In the genomic region with DNA sequence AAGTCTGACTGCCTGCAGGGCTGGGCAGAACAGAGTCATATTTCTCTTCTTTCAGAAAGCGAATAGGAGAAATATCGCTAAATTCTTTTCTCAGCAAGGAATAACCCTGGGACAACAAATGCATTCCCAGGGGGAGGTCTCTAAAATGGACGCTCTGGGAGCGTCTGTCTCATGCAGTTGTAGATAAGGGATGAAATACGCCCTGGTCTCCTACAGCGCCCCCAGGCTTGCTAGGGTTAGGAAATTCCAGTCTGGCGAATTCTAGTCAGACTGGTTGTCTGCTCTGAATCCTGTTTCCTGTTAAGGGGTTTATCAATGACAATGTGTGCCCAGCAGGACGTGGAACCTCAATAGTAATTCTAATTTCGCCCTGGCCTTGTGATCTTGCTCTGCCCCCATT, we compare ENCODE assay signal across 22 cellular contexts.
DNase-seq lines count a peak whose midpoint lies in the region; ATAC-seq and TF ChIP-seq lines count a peak whose summit lies in the region.
"Had no signal": no experiment of that assay in that cellular context is flagged by ENCODE, and none has a peak within 500 bp of the region (broad histone marks: within the 10 kb centered on the region; RNA-seq: fewer than 3 reads in every experiment).

No MANE protein-coding gene starts in this region.

- H3K79me2 ChIP-seq in DND-41 (ENCODE audit: insufficient read depth, low read length) = no peaks in the 10 kb centered on the region

- ATAC-seq in DND-41 (ENCODE audit: insufficient read depth, low read depth) (no peak), heart left ventricle (no peak), HG02852 (IDR thresholded peaks at IDR 0.05; ENCODE audit: unreplicated experiment) (no peak), HG02610 (IDR thresholded peaks at IDR 0.05; ENCODE audit: unreplicated experiment) (no peak)
- ATAC-seq: K562, PC-3, SK-N-SH treated with all-trans-retinoic acid at 6 μM for 48 hours, T-cell had no signal

- H3K4me1 ChIP-seq in DND-41 (ENCODE audit: insufficient read depth, low read length) (peaks cover 4% of the 10 kb centered on the region; the same call in 1 of the 2 replicates), endodermal cell (ENCODE audit: control insufficient read depth, insufficient read depth, low read length) (no peaks in the 10 kb centered on the region), heart left ventricle (no peaks in the 10 kb centered on the region)

- H3K27me3 Mint-ChIP-seq in endodermal cell (ENCODE audit: insufficient read depth) = no peaks in the 10 kb centered on the region
- H3K27me3 Mint-ChIP-seq: T-cell had no signal

- POLR2A ChIA-PET in HEK293T (lab: Yijun Ruan, JAX) = no interaction called here

- intact Hi-C loops in heart left ventricle (cut with DNase I) = loop anchor here in 2 of 10 donors (10.0 kb wide), 1 partner anchor 1325 kb away; no protein-coding TSS in a partner anchor

- H4K20me1 ChIP-seq in DND-41 (ENCODE audit: insufficient read depth, low read length) = no peaks in the 10 kb centered on the region

- CTCF ChIA-PET in HEK293T (lab: Yijun Ruan, JAX) = no interaction called here

- no peak overlapping the region for H3K4me2 ChIP-seq in DND-41 (ENCODE audit: insufficient read depth, low read length)

- 93 to 99% methylated on average over 8 to 9 of the region's 9 CpGs for WGBS in endodermal cell (ENCODE audit: insufficient coverage in 1 of 2, insufficient read length in 1 of 2), 2 experiments
- 90 to 94% (median 91%) methylated on average over 9 of the region's 9 CpGs for WGBS in heart left ventricle, 4 donors

- TF ChIP-seq CTCF in DND-41 (IDR thresholded peaks at IDR 0.05; ENCODE audit: borderline replicate concordance, extremely low read depth, low read length, poor library complexity, severe bottlenecking) (no peak), endodermal cell (conservative IDR thresholded peaks at IDR 0.05) (peak; percentile 16), heart left ventricle (IDR thresholded peaks at IDR 0.05) (no peak)

- H3K27ac ChIP-seq in DND-41 (ENCODE audit: low read length) (no peak overlapping the region), endodermal cell (ENCODE audit: low read depth, low read length) (no peak overlapping the region), heart left ventricle (no peak overlapping the region)
- H3K27ac ChIP-seq: C4-2B had no signal

- no peak overlapping the region for H3K27ac Mint-ChIP-seq in endodermal cell
- H3K27ac Mint-ChIP-seq: T-cell had no signal

- H3K27me3 ChIP-seq in DND-41 (ENCODE audit: insufficient read depth, low read length, poor library complexity) (no peaks in the 10 kb centered on the region), endodermal cell (ENCODE audit: control insufficient read depth, insufficient read depth, low read length, poor library complexity, severe bottlenecking) (no peaks in the 10 kb centered on the region), heart left ventricle (no peaks in the 10 kb centered on the region)

- H3K36me3 ChIP-seq in DND-41 (ENCODE audit: insufficient read depth, low read length) (no peaks in the 10 kb centered on the region), endodermal cell (ENCODE audit: control insufficient read depth, insufficient read depth, low read length) (no peaks in the 10 kb centered on the region), heart left ventricle (no peaks in the 10 kb centered on the region)

- peaks cover 7% of the 10 kb centered on the region for H3K9me3 ChIP-seq in DND-41 (ENCODE audit: insufficient read depth, low read length, severe bottlenecking)
- peaks cover 23% of the 10 kb centered on the region for H3K9me3 ChIP-seq in endodermal cell (ENCODE audit: control insufficient read depth, low read length)
- H3K9me3 ChIP-seq in heart left ventricle = peaks cover 0 to 28% (median 14%) of the 10 kb centered on the region in 12 donors

- no peaks in the 10 kb centered on the region for H3K4me1 Mint-ChIP-seq in endodermal cell
- H3K4me1 Mint-ChIP-seq: T-cell had no signal

- TF ChIP-seq POLR2A in heart left ventricle (IDR thresholded peaks at IDR 0.05) = no peak

- H3K4me3 ChIP-seq in DND-41 (ENCODE audit: low read depth in 1 of 2, low read length in 2 of 2) = no peak overlapping the region
- H3K4me3 ChIP-seq in endodermal cell (ENCODE audit: low read length) = peak overlapping the region; percentile 14
- H3K4me3 ChIP-seq in heart left ventricle = no peak overlapping the region
- H3K4me3 ChIP-seq: K562 had no signal

- DNase-seq in DND-41 (peak; percentile 6), HEK293T (ENCODE audit: extremely low spot score) (peak; percentile 11), OCI-M1 (lab: John Stamatoyannopoulos, UW) (peak; percentile 20), endodermal cell (peak; percentile 72), pons (ENCODE audit: low spot score) (no peak), heart left ventricle (no peak)
- DNase-seq: ACHN, HCEC 1CT, MV-4-11, NCI-H1417, NCI-H187 treated with DMSO at 0.1 percent for 48 hours, NCI-H226, NCI-H524 treated with DMSO at 0.1 percent for 48 hours, PC-3, RPMI8226, SHP77 treated with DMSO at 0.1 percent for 48 hours, T-cell had no signal

- no peak overlapping the region for H2AFZ ChIP-seq in DND-41 (ENCODE audit: low read depth, low read length)

- H3K4me3 Mint-ChIP-seq in endodermal cell = no peak overlapping the region
- H3K4me3 Mint-ChIP-seq: T-cell had no signal

- H3K9me3 Mint-ChIP-seq in endodermal cell = peaks cover 40% of the 10 kb centered on the region

- H3K9ac ChIP-seq in DND-41 (ENCODE audit: low read depth, low read length) (no peak overlapping the region), endodermal cell (ENCODE audit: extremely low read depth, low read length, poor library complexity, severe bottlenecking) (no peak overlapping the region)

- H3K36me3 Mint-ChIP-seq in endodermal cell (ENCODE audit: low read depth) = peaks cover 5% of the 10 kb centered on the region
- H3K36me3 Mint-ChIP-seq: T-cell had no signal

TF ChIP-seq in HEK293T, 16 proteins besides CTCF, POLR2A, EP300 and RAD21:
- TF ChIP-seq PKNOX1 (IDR thresholded peaks at IDR 0.05) (peak; percentile 57), ZNF384 (IDR thresholded peaks at IDR 0.05) (no peak), CTBP1 (IDR thresholded peaks at IDR 0.05; ENCODE audit: borderline replicate concordance) (no peak)

Comparison
In these comparisons a context has a peak if more than half of its experiments do, and no peak if none do; other contexts are left out.
1. DNase-seq: peak in DND-41 (single experiment), HEK293T (single experiment), OCI-M1 (single experiment) and endodermal cell (single experiment); none in pons (single experiment) and heart left ventricle (0 of 5).